In genomic region chr2:71512386-71512785, GRCh38 we compare ENCODE assay signal across 23 cellular contexts. TPM values are rescaled to one million over a fixed set of nuclear protein-coding genes. Genes with fewer than 3 reads are reported as not detected.
"Had no signal": no experiment of that assay in that cellular context is flagged by ENCODE, and none has a peak within 500 bp of the region (broad histone marks: within the 10 kb centered on the region; RNA-seq: fewer than 3 reads in every experiment).

No MANE protein-coding gene starts in this region.

- H3K9me3 ChIP-seq: SK-N-SH had no signal

- H3K4me2 ChIP-seq: SK-N-SH had no signal

- H3K9ac ChIP-seq: SK-N-SH had no signal

- DNase-seq: KBM-7; MV-4-11; NCI-H1048; NCI-H1105; NCI-H1417; NCI-H1436 treated with DMSO at 0.1 percent for 48 hours; NCI-H1694 treated with DMSO at 0.1 percent for 48 hours; NCI-H1930; NCI-H2081; NCI-H2107; NCI-H226; NCI-H446; NCI-H510A; NCI-H524 treated with DMSO at 0.1 percent for 48 hours; NCI-H69; NCI-H774; NK-92 treated with Interleukin-12 subunit alpha and Interleukin-12 subunit beta, amount 100 ng/mL, for 24 hours; PC-3; SHP77; SK-N-SH; SW 1271 had no signal

- ATAC-seq: PC-3 had no signal

- H3K27ac ChIP-seq: RWPE1 had no signal

RNA-seq across cellular contexts. Expression of gene DYSF, which starts 59.0 kb away (rescaled TPM):
- total RNA-seq: OCI-LY7 had no signal
